In the genomic region with DNA sequence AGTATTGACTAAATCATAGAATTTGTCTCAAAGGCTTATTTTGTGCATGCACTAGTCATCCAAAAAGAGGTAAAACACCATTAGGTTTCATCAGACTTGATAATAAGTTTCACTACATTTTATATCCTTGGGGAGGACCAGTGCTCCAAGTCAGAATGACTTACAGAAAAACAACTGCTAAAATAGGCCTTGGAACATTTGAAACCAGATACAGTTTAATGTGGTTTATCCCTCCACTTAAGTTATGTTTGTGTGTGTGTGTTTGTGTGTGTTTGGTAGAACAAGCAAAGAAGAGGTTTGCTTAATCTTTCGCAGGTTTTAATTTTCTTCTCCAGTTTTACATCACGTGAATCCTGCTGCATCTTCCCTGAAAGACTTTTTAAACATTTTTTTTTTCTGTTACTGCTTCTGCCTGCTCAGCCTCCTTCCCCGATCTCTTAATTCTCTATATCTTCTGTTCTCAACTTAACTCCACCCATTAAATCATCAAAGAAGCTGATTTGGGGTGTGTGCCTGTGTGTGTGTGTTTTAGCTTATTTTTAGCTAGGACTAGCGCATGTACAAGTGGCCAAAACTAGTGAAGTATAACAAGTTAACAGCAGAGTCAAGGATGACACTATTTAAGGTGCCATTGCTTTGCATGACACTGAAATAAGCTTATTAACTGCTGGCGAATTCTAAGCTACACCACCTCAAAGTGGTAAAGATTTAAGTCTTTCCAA, we compare ENCODE assay signal across 9 cellular contexts.
DNase-seq lines count a peak whose midpoint lies in the region; ATAC-seq and TF ChIP-seq lines count a peak whose summit lies in the region.
"Had no signal": no experiment of that assay in that cellular context is flagged by ENCODE, and none has a peak within 500 bp of the region (broad histone marks: within the 10 kb centered on the region; RNA-seq: fewer than 3 reads in every experiment).

No MANE protein-coding gene starts in this region.

- no peaks in the 10 kb centered on the region for H3K27me3 ChIP-seq in adipocyte (replicated peaks; ENCODE audit: control insufficient read depth, insufficient read depth, low read length)
- H3K27me3 ChIP-seq in CD8-positive, alpha-beta memory T cell (ENCODE audit: insufficient read depth, low read length, poor library complexity, severe bottlenecking), result no peaks in the 10 kb centered on the region
- H3K27me3 ChIP-seq in ovary, result no peaks in the 10 kb centered on the region

- peaks cover 6% of the 10 kb centered on the region for H3K4me1 Mint-ChIP-seq in activated naive CD8-positive, alpha-beta T cell treated with anti-CD3 and anti-CD28 coated beads, Interleukin-2, amount 50 U/mL, for 24 hours
- no peaks in the 10 kb centered on the region for H3K4me1 Mint-ChIP-seq in activated naive CD8-positive, alpha-beta T cell treated with anti-CD3 and anti-CD28 coated beads for 36 hours
- H3K4me1 Mint-ChIP-seq in CD8-positive, alpha-beta memory T cell, result no peaks in the 10 kb centered on the region

- 76 to 85% (median 82%) methylated on average over 5 of the region's 5 CpGs for WGBS in ovary, 3 donors

- CTCF ChIA-PET in CD8-positive, alpha-beta memory T cell (lab: Charles Lee), result no interaction called here

- H3K4me3 ChIP-seq in adipocyte (ENCODE audit: low read length), result peak overlapping the region; percentile 56
- no peak overlapping the region for H3K4me3 ChIP-seq in CD8-positive, alpha-beta memory T cell (ENCODE audit: low read length)
- no peak overlapping the region for H3K4me3 ChIP-seq in ovary

- H3K4me1 ChIP-seq in adipocyte (ENCODE audit: control insufficient read depth, insufficient read depth, low read length), result peaks cover 19% of the 10 kb centered on the region
- no peaks in the 10 kb centered on the region for H3K4me1 ChIP-seq in CD8-positive, alpha-beta memory T cell (ENCODE audit: insufficient read depth, low read length)
- H3K4me1 ChIP-seq in ovary (ENCODE audit: insufficient read depth), result no peaks in the 10 kb centered on the region

- H3K4me3 Mint-ChIP-seq in activated naive CD8-positive, alpha-beta T cell treated with anti-CD3 and anti-CD28 coated beads, Interleukin-2, amount 50 U/mL, for 24 hours, result peak overlapping the region; percentile 36
- no peak overlapping the region for H3K4me3 Mint-ChIP-seq in activated naive CD8-positive, alpha-beta T cell treated with anti-CD3 and anti-CD28 coated beads for 36 hours
- H3K4me3 Mint-ChIP-seq in CD8-positive, alpha-beta memory T cell, result no peak overlapping the region

- no peak for TF ChIP-seq POLR2A in ovary (IDR thresholded peaks at IDR 0.05)

- H3K9me3 Mint-ChIP-seq in activated naive CD8-positive, alpha-beta T cell treated with anti-CD3 and anti-CD28 coated beads, Interleukin-2, amount 50 U/mL, for 24 hours, result peaks cover 11% of the 10 kb centered on the region
- H3K9me3 Mint-ChIP-seq in activated naive CD8-positive, alpha-beta T cell treated with anti-CD3 and anti-CD28 coated beads for 36 hours, result no peaks in the 10 kb centered on the region
- peaks cover 2 to 17% (median 10%) of the 10 kb centered on the region in 5 donors for H3K9me3 Mint-ChIP-seq in CD8-positive, alpha-beta memory T cell

- TF ChIP-seq EP300 in ovary (IDR thresholded peaks at IDR 0.05), result no peak

- no peak for TF ChIP-seq CTCF in ovary (IDR thresholded peaks at IDR 0.05)

- ATAC-seq in activated naive CD8-positive, alpha-beta T cell treated with anti-CD3 and anti-CD28 coated beads, Interleukin-2, amount 50 U/mL, for 24 hours, result no peak
- ATAC-seq in HG02970 (IDR thresholded peaks at IDR 0.05; ENCODE audit: low FRiP score, unreplicated experiment), result peak; percentile 32

- H3K36me3 ChIP-seq in adipocyte (ENCODE audit: control insufficient read depth, insufficient read depth, low read length, severe bottlenecking) (no peaks in the 10 kb centered on the region), ovary (no peaks in the 10 kb centered on the region)
- H3K36me3 ChIP-seq in CD8-positive, alpha-beta memory T cell (ENCODE audit: insufficient read depth, low read length), result no peaks in the 10 kb centered on the region

- H3K36me3 Mint-ChIP-seq in activated naive CD8-positive, alpha-beta T cell treated with anti-CD3 and anti-CD28 coated beads, Interleukin-2, amount 50 U/mL, for 24 hours (ENCODE audit: low read depth), result no peaks in the 10 kb centered on the region
- H3K36me3 Mint-ChIP-seq in activated naive CD8-positive, alpha-beta T cell treated with anti-CD3 and anti-CD28 coated beads for 36 hours, result no peaks in the 10 kb centered on the region
- H3K36me3 Mint-ChIP-seq in CD8-positive, alpha-beta memory T cell, result no peaks in the 10 kb centered on the region

- no peaks in the 10 kb centered on the region for H3K9me3 ChIP-seq in adipocyte (ENCODE audit: control insufficient read depth, low read length)
- H3K9me3 ChIP-seq in CD8-positive, alpha-beta memory T cell (ENCODE audit: low read length), result no peaks in the 10 kb centered on the region
- H3K9me3 ChIP-seq in ovary, result no peaks in the 10 kb centered on the region

- H3K9ac ChIP-seq in adipocyte (ENCODE audit: low read length), result peak overlapping the region; percentile 35

- no peak overlapping the region for H3K27ac ChIP-seq in CD8-positive, alpha-beta memory T cell (ENCODE audit: low read depth, low read length)
- H3K27ac ChIP-seq in ovary, result no peak overlapping the region

- no peak for DNase-seq in activated naive CD8-positive, alpha-beta T cell treated with anti-CD3 and anti-CD28 coated beads, Interleukin-2, amount 50 U/mL, for 24 hours
- no peak for DNase-seq in activated naive CD8-positive, alpha-beta T cell treated with anti-CD3 and anti-CD28 coated beads for 36 hours
- DNase-seq in adipocyte (ENCODE audit: low read depth) (peak; percentile 34), NCI-H526 (lab: John Stamatoyannopoulos, UW) (no peak), epidermal melanocyte (ENCODE audit: insufficient read length, low spot score) (no peak), ovary (no peak)
- DNase-seq in CD8-positive, alpha-beta memory T cell, result no peak
- DNase-seq: effector CD8-positive, alpha-beta T cell had no signal

- peak overlapping the region; percentile 47 for H3K27ac Mint-ChIP-seq in activated naive CD8-positive, alpha-beta T cell treated with anti-CD3 and anti-CD28 coated beads, Interleukin-2, amount 50 U/mL, for 24 hours
- H3K27ac Mint-ChIP-seq in activated naive CD8-positive, alpha-beta T cell treated with anti-CD3 and anti-CD28 coated beads for 36 hours, result no peak overlapping the region
- H3K27ac Mint-ChIP-seq in CD8-positive, alpha-beta memory T cell, result no peak overlapping the region

- no peaks in the 10 kb centered on the region for H3K27me3 Mint-ChIP-seq in activated naive CD8-positive, alpha-beta T cell treated with anti-CD3 and anti-CD28 coated beads, Interleukin-2, amount 50 U/mL, for 24 hours
- no peaks in the 10 kb centered on the region for H3K27me3 Mint-ChIP-seq in activated naive CD8-positive, alpha-beta T cell treated with anti-CD3 and anti-CD28 coated beads for 36 hours
- H3K27me3 Mint-ChIP-seq in CD8-positive, alpha-beta memory T cell, result no peaks in the 10 kb centered on the region

- intact Hi-C loops in ovary (cut with DNase I), result no loop called here

- POLR2A ChIA-PET in CD8-positive, alpha-beta memory T cell (lab: Charles Lee), result no interaction called here
